ENCODE assay signal across 11 cellular contexts in the genomic region with DNA sequence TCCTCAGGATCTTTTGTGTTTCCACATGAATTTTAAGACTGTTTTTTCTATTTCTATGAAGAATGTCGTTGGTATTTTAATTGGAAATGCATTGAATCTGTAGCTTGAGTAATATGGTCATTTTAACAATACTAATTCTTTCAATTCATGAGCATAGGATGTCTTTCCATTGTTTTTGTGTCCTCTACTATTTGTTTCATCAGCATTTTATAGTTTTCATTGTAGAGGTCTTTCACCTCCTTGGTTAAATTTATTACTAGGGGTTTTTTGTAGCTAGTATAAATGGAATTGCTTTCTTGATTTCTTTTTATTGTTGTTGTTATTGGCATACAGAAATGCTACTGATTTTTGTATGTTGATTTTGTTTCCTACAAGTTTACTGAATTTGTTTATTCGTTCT.
"Had no signal": no experiment of that assay in that cellular context is flagged by ENCODE, and none has a peak within 500 bp of the region (broad histone marks: within the 10 kb centered on the region; RNA-seq: fewer than 3 reads in every experiment).

No MANE protein-coding gene starts in this region.

- H3K27ac Mint-ChIP-seq: GM23338, H9, HFFc6 had no signal

- ATAC-seq: GM23338, HCT116 had no signal

- H3K4me3 Mint-ChIP-seq: GM23338, H9, HFFc6 had no signal

- H3K9ac ChIP-seq: GM23248 had no signal

- DNase-seq: GM23248, GOT3, H7, H9, HCEC 1CT, HFFc6 had no signal

- H3K4me2 ChIP-seq: GM23338 had no signal

- H3K9me3 ChIP-seq: HAP-1 had no signal

- H3K27ac ChIP-seq: GM23248 had no signal

- H3K4me1 ChIP-seq: HAP-1 had no signal

- H2AFZ ChIP-seq: GM23248, GM23338 had no signal

- H3K4me1 Mint-ChIP-seq: GM23338, H9 had no signal

- H3K4me3 ChIP-seq: GM23248, GM23338, HAP-1 had no signal

- FAIRE-seq: H1, H54 had no signal

- H3K36me3 ChIP-seq: HAP-1 had no signal
